Comparison of ENCODE assay signal across 8 cellular contexts in genomic region chr9:35477211-35477855, GRCh38. TPM values are rescaled to one million over a fixed set of nuclear protein-coding genes. Genes with fewer than 3 reads are reported as not detected.
DNase-seq lines count a peak whose midpoint lies in the region; ATAC-seq and TF ChIP-seq lines count a peak whose summit lies in the region.
"Not testable (repeated sequence)": the region's sequence is repeated elsewhere in the genome, so short reads cannot be mapped to it uniquely, and the experiment has no call there.

No MANE protein-coding gene starts in this region.

- TF ChIP-seq EP300 in neural cell (conservative IDR thresholded peaks at IDR 0.05; ENCODE audit: poor library complexity, severe bottlenecking); upper lobe of left lung (IDR thresholded peaks at IDR 0.05): not testable (repeated sequence)

- ATAC-seq in HG03095 (IDR thresholded peaks at IDR 0.05; ENCODE audit: unreplicated experiment) (peak; percentile 65), upper lobe of left lung (ENCODE audit: low FRiP score in 2 of 2) (peak; percentile 91 to 94)

- not testable (repeated sequence) for H3K4me1 ChIP-seq in DOHH2 (ENCODE audit: control insufficient read depth, low read length); cardiac muscle cell (ENCODE audit: low read depth); upper lobe of left lung

- TF ChIP-seq RAD21 in neural cell (conservative IDR thresholded peaks at IDR 0.05): peak; percentile 89

- WGBS in upper lobe of left lung, 2 donors: 24 to 34% methylated on average over 5 of the region's 5 CpGs

- H3K9ac ChIP-seq in neural cell (ENCODE audit: low read length): not testable (repeated sequence)

- not testable (repeated sequence) for H3K4me2 ChIP-seq in DOHH2 (ENCODE audit: low read length); neural cell (ENCODE audit: low read length)

- TF ChIP-seq POLR2A in upper lobe of left lung (IDR thresholded peaks at IDR 0.05): not testable (repeated sequence)

- H3K27ac ChIP-seq in DOHH2 (ENCODE audit: low read depth, low read length); brain microvascular endothelial cell; cardiac muscle cell; neural cell (ENCODE audit: low read length); upper lobe of left lung: not testable (repeated sequence)

- not testable (repeated sequence) for H3K79me2 ChIP-seq in DOHH2 (ENCODE audit: control insufficient read depth, low read length); neural cell (replicated peaks; ENCODE audit: insufficient read depth, low read length)

- H3K4me3 ChIP-seq in DOHH2 (ENCODE audit: low read length); brain microvascular endothelial cell (ENCODE audit: low read depth, low read length); cardiac muscle cell; neural cell (ENCODE audit: low read length); upper lobe of left lung: not testable (repeated sequence)

- not testable (repeated sequence) for H3K9me2 ChIP-seq in DOHH2 (replicated peaks; ENCODE audit: control insufficient read depth, low read length); neural cell (ENCODE audit: insufficient read depth, low read length)

- H3K27me3 ChIP-seq in DOHH2 (ENCODE audit: control insufficient read depth, low read length): peaks cover 17% of the 10 kb centered on the region
- not testable (repeated sequence) for H3K27me3 ChIP-seq in brain microvascular endothelial cell (replicated peaks); cardiac muscle cell; neural cell (ENCODE audit: insufficient read depth, low read depth, low read length); upper lobe of left lung

- in situ Hi-C loops in brain microvascular endothelial cell (cut with HindIII; ENCODE audit: low pct_ligation_motif_present, low sequenced_read_pairs): loop anchor here (5.0 kb wide), 1 partner anchor 75 kb away; no protein-coding TSS in a partner anchor

- peak; percentile 61 for TF ChIP-seq CTCF in DOHH2 (IDR thresholded peaks at IDR 0.05; ENCODE audit: low read depth, low read length, poor library complexity, severe bottlenecking)
- peak; percentile 90 for TF ChIP-seq CTCF in brain microvascular endothelial cell (IDR thresholded peaks at IDR 0.05; ENCODE audit: low read depth, low read length, missing control alignments)
- peak; percentile 83 for TF ChIP-seq CTCF in cardiac muscle cell (IDR thresholded peaks at IDR 0.05; ENCODE audit: low read depth, low read length)
- peak; percentile 89 for TF ChIP-seq CTCF in neural cell (IDR thresholded peaks at IDR 0.05; ENCODE audit: poor library complexity, severe bottlenecking)
- TF ChIP-seq CTCF in upper lobe of left lung (IDR thresholded peaks at IDR 0.05): peak; percentile 75 to 84 (median 82)

- H3F3A ChIP-seq in DOHH2 (ENCODE audit: control insufficient read depth, insufficient read depth); neural cell (ENCODE audit: insufficient read depth, low read length, poor library complexity, severe bottlenecking): not testable (repeated sequence)

- DNase-seq in NCI-H2196 (lab: John Stamatoyannopoulos, UW; ENCODE audit: unreplicated experiment) (peak; percentile 69), SW 1271 (lab: John Stamatoyannopoulos, UW) (peak; percentile 11 to 60), brain microvascular endothelial cell (peak; percentile 78), cardiac muscle cell (ENCODE audit: low read depth in 1 of 2, low spot score in 1 of 2) (peak; percentile 84 to 94), upper lobe of left lung (peak in 1 of 2 donors; percentile 58)

- not testable (repeated sequence) for H2AFZ ChIP-seq in neural cell (ENCODE audit: low read depth, low read length)

- H3K9me3 ChIP-seq in DOHH2 (ENCODE audit: control insufficient read depth, insufficient read depth, low read length); cardiac muscle cell (ENCODE audit: low read depth); neural cell (ENCODE audit: low read length); upper lobe of left lung: not testable (repeated sequence)

- not testable (repeated sequence) for H3K36me3 ChIP-seq in DOHH2 (ENCODE audit: control insufficient read depth, low read length); brain microvascular endothelial cell (replicated peaks); cardiac muscle cell; neural cell (ENCODE audit: insufficient read depth, low read length); upper lobe of left lung

- H4K20me1 ChIP-seq in DOHH2 (ENCODE audit: control insufficient read depth, insufficient read depth, low read depth, low read length); neural cell (ENCODE audit: insufficient read depth): not testable (repeated sequence)

TF ChIP-seq in neural cell, 6 proteins besides CTCF, POLR2A, EP300 and RAD21:
- peak; percentile 88 for TF ChIP-seq SMC3 (conservative IDR thresholded peaks at IDR 0.05; ENCODE audit: poor library complexity)

RNA-seq across cellular contexts. Expression of gene RUSC2, which starts 12.6 kb away (rescaled TPM):
- total RNA-seq in cardiac muscle cell: 18.7 and 25.3 TPM in 2 replicates
- 13.8 and 18.7 TPM in 2 replicates for polyA plus RNA-seq in cardiac muscle cell
- polyA plus RNA-seq in neural cell: 46.4 and 59.3 TPM in 2 replicates
- polyA minus RNA-seq in neural cell: 109 and 118 TPM in 2 replicates
- total RNA-seq in upper lobe of left lung: 10 to 100 TPM; 16.0 to 42.7 (median 28.0) TPM
